In the genomic region with DNA sequence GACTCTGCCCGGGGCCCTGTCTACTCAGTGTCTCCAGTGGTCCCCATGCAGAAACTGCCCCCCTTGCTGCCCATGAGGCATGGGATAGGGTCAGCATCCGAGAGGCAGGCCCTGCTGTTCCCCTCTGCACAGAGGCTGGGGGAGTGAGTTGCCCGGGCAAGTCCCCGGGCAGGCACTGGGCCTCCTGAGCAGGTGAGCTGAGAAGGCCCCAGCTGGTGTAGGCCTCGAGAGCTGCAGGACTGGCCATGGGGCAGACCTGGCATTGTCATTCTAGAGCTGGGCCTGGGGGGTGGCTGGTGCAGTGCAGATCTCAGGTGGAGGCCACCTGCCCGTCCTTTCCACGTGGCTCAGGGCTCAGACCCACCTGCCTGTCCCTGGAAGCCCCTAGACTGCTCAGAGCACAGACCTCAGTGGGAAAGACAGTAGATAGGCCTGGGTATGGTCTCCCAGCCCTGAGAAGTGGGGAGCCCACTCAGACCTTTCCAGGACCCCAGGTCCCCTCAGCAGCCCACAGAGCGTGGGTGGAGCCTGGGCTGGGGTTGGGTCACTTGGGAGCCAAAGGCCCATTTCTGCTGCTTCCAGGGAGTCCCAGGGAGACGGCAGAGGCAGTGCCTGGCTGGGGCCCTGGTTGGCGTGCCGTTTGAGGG, we compare ENCODE assay signal across 11 cellular contexts. TPM values are rescaled to one million over a fixed set of nuclear protein-coding genes. Genes with fewer than 3 reads are reported as not detected.
DNase-seq lines count a peak whose midpoint lies in the region; ATAC-seq, FAIRE-seq and TF ChIP-seq lines count a peak whose summit lies in the region.
"Had no signal": no experiment of that assay in that cellular context is flagged by ENCODE, and none has a peak within 500 bp of the region (broad histone marks: within the 10 kb centered on the region; RNA-seq: fewer than 3 reads in every experiment).

No MANE protein-coding gene starts in this region.

- no peak for TF ChIP-seq RAD21 in HepG2 (CRISPR knock-in tag; IDR thresholded peaks at IDR 0.05)

- H3K9me3 Mint-ChIP-seq in neural progenitor cell: no peaks in the 10 kb centered on the region
- H3K9me3 Mint-ChIP-seq in activated T-helper 17 cell treated with anti-CD3 and anti-CD28 coated beads, Interleukin-2, amount 50 U/mL, for 72 hours: no peaks in the 10 kb centered on the region
- H3K9me3 Mint-ChIP-seq in activated CD4-positive, alpha-beta memory T cell treated with anti-CD3 and anti-CD28 coated beads, Interleukin-2, amount 10 ng/mL, durations not matched to agents 7 days and 5 days: no peaks in the 10 kb centered on the region
- H3K9me3 Mint-ChIP-seq: activated T-cell treated with anti-CD3 and anti-CD28 coated beads, Interleukin-2, amount 50 U/mL, for 24 hours had no signal

- H3K4me1 Mint-ChIP-seq in neural progenitor cell: peaks cover 36% of the 10 kb centered on the region
- peaks cover 6% of the 10 kb centered on the region for H3K4me1 Mint-ChIP-seq in activated T-helper 17 cell treated with anti-CD3 and anti-CD28 coated beads, Interleukin-2, amount 50 U/mL, for 72 hours
- peaks cover 24% of the 10 kb centered on the region for H3K4me1 Mint-ChIP-seq in activated CD4-positive, alpha-beta memory T cell treated with anti-CD3 and anti-CD28 coated beads, Interleukin-2, amount 10 ng/mL, durations not matched to agents 7 days and 5 days

- no peak overlapping the region for H3K9ac ChIP-seq in HepG2 (ENCODE audit: insufficient read depth, low read depth, low read length)
- no peak overlapping the region for H3K9ac ChIP-seq in neural progenitor cell

- H3K4me2 ChIP-seq in HepG2 (ENCODE audit: low read depth, low read length) (no peak overlapping the region), neural progenitor cell (peak overlapping the region; percentile 9)

- intact Hi-C loops in HepG2 (cut with micrococcal nuclease; ENCODE audit: unreplicated experiment) (no loop called here), right lobe of liver (cut with DNase I) (loop anchor here in 1 of 2 donors (5.0 kb wide), 1 partner anchor 72 kb away; no protein-coding TSS in a partner anchor), breast epithelium (cut with DNase I; ENCODE audit: low total_unique reads) (no loop called here), posterior cingulate gyrus (cut with DNase I) (loop anchor here (5.0 kb wide), 1 partner anchor 63 kb away; no protein-coding TSS in a partner anchor)

- H3K9me3 ChIP-seq in HepG2 (ENCODE audit: low read length): no peaks in the 10 kb centered on the region
- no peaks in the 10 kb centered on the region for H3K9me3 ChIP-seq in right lobe of liver
- no peaks in the 10 kb centered on the region for H3K9me3 ChIP-seq in breast epithelium
- no peaks in the 10 kb centered on the region for H3K9me3 ChIP-seq in neural progenitor cell (ENCODE audit: low read depth)

- in situ Hi-C loops in HepG2 (cut with HindIII; ENCODE audit: extremely low pct_ligation_motif_present, low pct_unique_long_range_greater_than_20kb): loop anchor here (5.0 kb wide), 1 partner anchor 57 kb away; no protein-coding TSS in a partner anchor

- peaks cover 5% of the 10 kb centered on the region for H3K27me3 Mint-ChIP-seq in neural progenitor cell (ENCODE audit: insufficient read depth, low read depth)
- no peaks in the 10 kb centered on the region for H3K27me3 Mint-ChIP-seq in activated T-helper 17 cell treated with anti-CD3 and anti-CD28 coated beads, Interleukin-2, amount 50 U/mL, for 72 hours
- H3K27me3 Mint-ChIP-seq in activated CD4-positive, alpha-beta memory T cell treated with anti-CD3 and anti-CD28 coated beads, Interleukin-2, amount 10 ng/mL, durations not matched to agents 7 days and 5 days: peaks cover 8% of the 10 kb centered on the region
- H3K27me3 Mint-ChIP-seq: activated T-cell treated with anti-CD3 and anti-CD28 coated beads, Interleukin-2, amount 50 U/mL, for 24 hours had no signal

- H3K4me3 Mint-ChIP-seq in neural progenitor cell: no peak overlapping the region
- no peak overlapping the region for H3K4me3 Mint-ChIP-seq in activated T-helper 17 cell treated with anti-CD3 and anti-CD28 coated beads, Interleukin-2, amount 50 U/mL, for 72 hours
- no peak overlapping the region for H3K4me3 Mint-ChIP-seq in activated CD4-positive, alpha-beta memory T cell treated with anti-CD3 and anti-CD28 coated beads, Interleukin-2, amount 10 ng/mL, durations not matched to agents 7 days and 5 days
- H3K4me3 Mint-ChIP-seq: activated T-cell treated with anti-CD3 and anti-CD28 coated beads, Interleukin-2, amount 50 U/mL, for 24 hours had no signal

- H3K36me3 Mint-ChIP-seq in neural progenitor cell: no peaks in the 10 kb centered on the region
- H3K36me3 Mint-ChIP-seq in activated T-helper 17 cell treated with anti-CD3 and anti-CD28 coated beads, Interleukin-2, amount 50 U/mL, for 72 hours (ENCODE audit: low read depth): no peaks in the 10 kb centered on the region
- H3K36me3 Mint-ChIP-seq in activated CD4-positive, alpha-beta memory T cell treated with anti-CD3 and anti-CD28 coated beads, Interleukin-2, amount 10 ng/mL, durations not matched to agents 7 days and 5 days (ENCODE audit: low read depth): no peaks in the 10 kb centered on the region

- H3K36me3 ChIP-seq in HepG2 (replicated peaks in 1 of 2; ENCODE audit: control insufficient read depth in 1 of 2, insufficient read depth in 2 of 2, low read length in 2 of 2): no peaks in the 10 kb centered on the region
- no peaks in the 10 kb centered on the region for H3K36me3 ChIP-seq in right lobe of liver
- no peaks in the 10 kb centered on the region for H3K36me3 ChIP-seq in breast epithelium
- no peaks in the 10 kb centered on the region for H3K36me3 ChIP-seq in neural progenitor cell

- TF ChIP-seq CTCF in HepG2 (CRISPR knock-in tag; IDR thresholded peaks at IDR 0.05) (no peak), right lobe of liver (IDR thresholded peaks at IDR 0.05) (no peak), breast epithelium (IDR thresholded peaks at IDR 0.05) (no peak), neural progenitor cell (IDR thresholded peaks at IDR 0.05) (no peak)

- H3K4me1 ChIP-seq in HepG2 (ENCODE audit: insufficient read depth, low read length): peaks cover 24% of the 10 kb centered on the region
- peaks cover 0 to 33% (median 17%) of the 10 kb centered on the region in 4 donors for H3K4me1 ChIP-seq in right lobe of liver
- H3K4me1 ChIP-seq in breast epithelium: peaks cover 29 to 44% of the 10 kb centered on the region in 2 donors
- H3K4me1 ChIP-seq in neural progenitor cell: peaks cover 47% of the 10 kb centered on the region

- no peak for ATAC-seq in HepG2
- ATAC-seq in right lobe of liver: no peak
- ATAC-seq in activated T-helper 17 cell treated with anti-CD3 and anti-CD28 coated beads, Interleukin-2, amount 50 U/mL, for 72 hours (replicated peaks): no peak

- peaks cover 17 to 44% of the 10 kb centered on the region in 2 experiments for H3K27me3 ChIP-seq in HepG2 (ENCODE audit: control insufficient read depth in 1 of 2, insufficient read depth in 2 of 2, low read length in 2 of 2)
- no peaks in the 10 kb centered on the region for H3K27me3 ChIP-seq in right lobe of liver
- H3K27me3 ChIP-seq in breast epithelium: no peaks in the 10 kb centered on the region
- H3K27me3 ChIP-seq in neural progenitor cell: peaks cover 13% of the 10 kb centered on the region

- H3K27ac ChIP-seq in HepG2 (ENCODE audit: extremely low read length, insufficient read depth, low read length): no peak overlapping the region
- H3K27ac ChIP-seq in right lobe of liver: no peak overlapping the region
- peak overlapping the region; percentile 71 to 81 for H3K27ac ChIP-seq in breast epithelium
- H3K27ac ChIP-seq in neural progenitor cell: no peak overlapping the region
- H3K27ac ChIP-seq: VCaP had no signal

- H3K4me3 ChIP-seq in HepG2 (replicated peaks in 1 of 3; ENCODE audit: insufficient read depth in 1 of 3, low read depth in 2 of 3, low read length in 3 of 3): no peak overlapping the region
- no peak overlapping the region for H3K4me3 ChIP-seq in right lobe of liver
- no peak overlapping the region for H3K4me3 ChIP-seq in breast epithelium
- H3K4me3 ChIP-seq in neural progenitor cell: no peak overlapping the region

- peaks cover 36% of the 10 kb centered on the region for H3F3A ChIP-seq in neural progenitor cell (ENCODE audit: low read depth)

- CTCF ChIA-PET in HepG2 (lab: Yijun Ruan, JAX; ENCODE audit: low intra/inter-chr PET ratio, low total read pairs): no interaction called here
- CTCF ChIA-PET in activated CD4-positive, alpha-beta memory T cell treated with anti-CD3 and anti-CD28 coated beads, Interleukin-2, amount 10 ng/mL, durations not matched to agents 7 days and 5 days (lab: Charles Lee): no interaction called here

- H2AFZ ChIP-seq in HepG2 (ENCODE audit: low read length) (no peak overlapping the region), neural progenitor cell (replicated peaks) (no peak overlapping the region)

- H4K20me1 ChIP-seq in HepG2 (ENCODE audit: insufficient read depth, low read length) (no peaks in the 10 kb centered on the region), neural progenitor cell (ENCODE audit: low read depth) (peaks cover 6% of the 10 kb centered on the region)

- TF ChIP-seq EP300 in HepG2 (IDR thresholded peaks at IDR 0.05; ENCODE audit: low read depth in 2 of 2, low read length in 2 of 2) (no peak), HepG2 (CRISPR knock-in tag; IDR thresholded peaks at IDR 0.05; ENCODE audit: borderline replicate concordance) (no peak)

- TF ChIP-seq POLR2A in HepG2 (IDR thresholded peaks at IDR 0.05; ENCODE audit: insufficient read depth in 1 of 2, low read depth in 2 of 2, low read length in 2 of 2): no peak
- TF ChIP-seq POLR2A in right lobe of liver (IDR thresholded peaks at IDR 0.05): no peak
- TF ChIP-seq POLR2A in breast epithelium (IDR thresholded peaks at IDR 0.05): no peak

- BruUV-seq in HepG2 (replicated peaks; lab: Mats Ljungman, UMichigan): no TSS peak

- WGBS in HepG2 (ENCODE audit: low lambda C conversion rate): 97% methylated on average over 6 of the region's 11 CpGs
- WGBS in right lobe of liver (ENCODE audit: insufficient coverage, low coverage, low lambda C conversion rate, missing lambda C conversion rate): 65% methylated on average over 2 of the region's 11 CpGs

- no peak for FAIRE-seq in HepG2 (lab: Jason Lieb, UNC)

- no peaks in the 10 kb centered on the region for H3K79me2 ChIP-seq in HepG2 (ENCODE audit: insufficient read depth, low read length)
- peaks cover under 1% of the 10 kb centered on the region for H3K79me2 ChIP-seq in neural progenitor cell (ENCODE audit: low read depth)

- H3K27ac Mint-ChIP-seq in neural progenitor cell: no peak overlapping the region
- no peak overlapping the region for H3K27ac Mint-ChIP-seq in activated T-helper 17 cell treated with anti-CD3 and anti-CD28 coated beads, Interleukin-2, amount 50 U/mL, for 72 hours
- no peak overlapping the region for H3K27ac Mint-ChIP-seq in activated CD4-positive, alpha-beta memory T cell treated with anti-CD3 and anti-CD28 coated beads, Interleukin-2, amount 10 ng/mL, durations not matched to agents 7 days and 5 days
- H3K27ac Mint-ChIP-seq: activated T-cell treated with anti-CD3 and anti-CD28 coated beads, Interleukin-2, amount 50 U/mL, for 24 hours had no signal

- POLR2A ChIA-PET in HepG2 (lab: Yijun Ruan, JAX): no interaction called here
- POLR2A ChIA-PET in activated CD4-positive, alpha-beta memory T cell treated with anti-CD3 and anti-CD28 coated beads, Interleukin-2, amount 10 ng/mL, durations not matched to agents 7 days and 5 days (lab: Charles Lee): no interaction called here

- DNase-seq in HepG2 (ENCODE audit: low spot score) (no peak), right lobe of liver (no peak), breast epithelium (ENCODE audit: low spot score in 2 of 2) (no peak), neural progenitor cell (ENCODE audit: low spot score) (no peak), posterior cingulate gyrus (no peak)
- DNase-seq in stimulated activated CD4-positive, alpha-beta T cell treated with anti-CD3 and anti-CD28 coated beads, Interleukin-2, amount 100 ng/mL, for 48 hours: no peak
- DNase-seq in activated CD4-positive, alpha-beta memory T cell treated with anti-CD3 and anti-CD28 coated beads, Interleukin-2, amount 10 ng/mL, durations not matched to agents 7 days and 5 days: no peak
- DNase-seq: NCI-H2081 had no signal

RNA-seq across cellular contexts. Expression of gene NOTCH1, which starts 4.7 kb away (rescaled TPM):
- total RNA-seq in HepG2 (2016; rRNA removed; fragmentation: Illumina TruSeq; extraction: Trizol) (0.22 and 0.35 TPM in 2 replicates), right lobe of liver (10 to 100 TPM; 17.4 to 26.2 (median 19.3) TPM), breast epithelium (10 to 100 TPM; 12.6 to 33.8 (median 21.1) TPM), neural progenitor cell (ENCODE audit: low replicate concordance) (11.7 and 32.4 TPM in 2 replicates)
- total RNA-seq in HepG2 (2016; cell fraction: cytosol; rRNA removed; fragmentation: Illumina TruSeq; extraction: Trizol; ENCODE audit: low read depth): 0.18 and 0.20 TPM in 2 replicates
- 0.13 and 0.43 TPM in 2 replicates for total RNA-seq in HepG2 (2016; cell fraction: insoluble cytoplasmic fraction; rRNA removed; fragmentation: Illumina TruSeq; extraction: Trizol)
- 0.17 and 0.28 TPM in 2 replicates for total RNA-seq in HepG2 (2016; cell fraction: membrane; rRNA removed; fragmentation: Illumina TruSeq; extraction: Trizol)
- 0.69 and 1.3 TPM in 2 replicates for total RNA-seq in HepG2 (2016; cell fraction: nucleus; rRNA removed; fragmentation: Illumina TruSeq; extraction: Trizol)
- polyA plus RNA-seq in HepG2 (2011; rRNA removed): 0.09 and 0.12 TPM in 2 replicates
- 0.04 and 0.11 TPM in 2 replicates for polyA plus RNA-seq in HepG2 (2011; cell fraction: cytosol; rRNA removed)
- 0.90 and 1.1 TPM in 2 replicates for polyA plus RNA-seq in HepG2 (2011; cell fraction: nucleus; rRNA removed)
- polyA plus RNA-seq in HepG2 (2012): 0.09 and 0.31 TPM in 2 replicates
- 0.02 TPM in 2 replicates for polyA plus RNA-seq in HepG2 (2016; cell fraction: cytosol; fragmentation: Illumina TruSeq; extraction: Trizol; ENCODE audit: low read depth)
- 0.15 and 0.22 TPM in 2 replicates for polyA plus RNA-seq in HepG2 (2016; cell fraction: insoluble cytoplasmic fraction; fragmentation: Illumina TruSeq; extraction: Trizol; ENCODE audit: low read depth)
- 0.05 and 0.13 TPM in 2 replicates for polyA plus RNA-seq in HepG2 (2016; cell fraction: membrane; fragmentation: Illumina TruSeq; extraction: Trizol; ENCODE audit: low read depth)
- polyA plus RNA-seq in HepG2 (2016; cell fraction: nucleus; fragmentation: Illumina TruSeq; extraction: Trizol; ENCODE audit: insufficient read depth, low read depth): 1.3 and 1.9 TPM in 2 replicates
- polyA minus RNA-seq in HepG2 (2011; rRNA and poly(A)+ RNA removed; ENCODE audit: low replicate concordance): 0.54 and 4.7 TPM in 2 replicates
- polyA minus RNA-seq in HepG2 (2011; cell fraction: cytosol; rRNA and poly(A)+ RNA removed): 0.44 and 0.99 TPM in 2 replicates
- 0.64 and 0.75 TPM in 2 replicates for polyA minus RNA-seq in HepG2 (2011; cell fraction: nucleus; rRNA and poly(A)+ RNA removed)
- total RNA-seq in activated T-helper 17 cell treated with anti-CD3 and anti-CD28 coated beads, Interleukin-2, amount 50 U/mL, for 72 hours: 10 to 100 TPM; 63.8 to 65.9 TPM
- 10 to 100 TPM; 58.8 to 59.8 TPM for total RNA-seq in activated CD4-positive, alpha-beta memory T cell treated with anti-CD3 and anti-CD28 coated beads, Interleukin-2, amount 10 ng/mL, durations not matched to agents 7 days and 5 days

Comparison
In these comparisons a context has a peak if more than half of its experiments do, and no peak if none do; other contexts are left out.
1. H3K27ac ChIP-seq: peak in breast epithelium (2 of 2); none in HepG2 (single experiment), right lobe of liver (0 of 3) and neural progenitor cell (single experiment).